In genomic region chr1:223088713-223089240, GRCh38 we compare ENCODE assay signal across 20 cellular contexts. TPM values are rescaled to one million over a fixed set of nuclear protein-coding genes. Genes with fewer than 3 reads are reported as not detected.
A peak's percentile ranks its signal among the peaks of the same experiment; 100 is the strongest.
DNase-seq lines count a peak whose midpoint lies in the region; TF ChIP-seq lines count a peak whose summit lies in the region.
"Had no signal": no experiment of that assay in that cellular context is flagged by ENCODE, and none has a peak within 500 bp of the region (broad histone marks: within the 10 kb centered on the region; RNA-seq: fewer than 3 reads in every experiment).

No MANE protein-coding gene starts in this region.

- no peak overlapping the region for H4K8ac ChIP-seq in neuronal stem cell (ENCODE audit: low read depth, low read length)

- H3K14ac ChIP-seq in neuronal stem cell (ENCODE audit: low read length), result no peak overlapping the region

- no peak overlapping the region for H2AFZ ChIP-seq in hepatocyte
- H2AFZ ChIP-seq in neuronal stem cell (ENCODE audit: low read length), result no peak overlapping the region

- in situ Hi-C loops in brain microvascular endothelial cell (cut with HindIII; ENCODE audit: low pct_ligation_motif_present, low sequenced_read_pairs), result loop anchor here (10.0 kb wide), 1 partner anchor 304 kb away; no protein-coding TSS in a partner anchor

- H3K79me2 ChIP-seq in hepatocyte, result no peaks in the 10 kb centered on the region

- peak; percentile 36 for DNase-seq in H7
- DNase-seq in hepatocyte (ENCODE audit: low spot score), result no peak
- DNase-seq in neuronal stem cell (ENCODE audit: low spot score), result no peak
- DNase-seq in brain microvascular endothelial cell, result no peak
- DNase-seq in NCI-H187 treated with DMSO at 0.1 percent for 48 hours (lab: John Stamatoyannopoulos, UW), result no peak
- DNase-seq in NCI-H748 treated with DMSO at 0.1 percent for 48 hours (lab: John Stamatoyannopoulos, UW), result no peak
- DNase-seq: BE2C; EL; KG1; NCI-H1092; NCI-H1436; NCI-H1930; NCI-H226; NCI-H510A treated with DMSO at 0.1 percent for 48 hours; NCI-H774; NK-92 treated with Interleukin-12 subunit alpha and Interleukin-12 subunit beta, amount 100 ng/mL, for 24 hours; SHP77 treated with DMSO at 0.1 percent for 48 hours had no signal

- H2BK12ac ChIP-seq in neuronal stem cell (ENCODE audit: low read length), result no peak overlapping the region

- no peaks in the 10 kb centered on the region; the same call in 1 of the 2 replicates for H3K27me3 ChIP-seq in H7 (ENCODE audit: control insufficient read depth, insufficient read depth, low read length)
- H3K27me3 ChIP-seq in hepatocyte, result no peaks in the 10 kb centered on the region
- H3K27me3 ChIP-seq in neuronal stem cell (ENCODE audit: control insufficient read depth in 3 of 3, insufficient read depth in 3 of 3, low read depth in 1 of 3, low read length in 3 of 3), result no peaks in the 10 kb centered on the region
- H3K27me3 ChIP-seq in stomach smooth muscle (ENCODE audit: control insufficient read depth in 1 of 2, insufficient read depth in 2 of 2, low read length in 2 of 2), result no peaks in the 10 kb centered on the region
- peaks cover 2% of the 10 kb centered on the region for H3K27me3 ChIP-seq in brain microvascular endothelial cell (replicated peaks)
- H3K27me3 ChIP-seq: BE2C had no signal

- H3K27ac ChIP-seq in hepatocyte (peak overlapping the region; percentile 88), neuronal stem cell (replicated peaks; ENCODE audit: low read length) (no peak overlapping the region), stomach smooth muscle (ENCODE audit: low read length) (peak overlapping the region; percentile 82), brain microvascular endothelial cell (no peak overlapping the region)
- H3K27ac ChIP-seq: RWPE1 had no signal

- H3K4me2 ChIP-seq in hepatocyte (no peak overlapping the region), neuronal stem cell (ENCODE audit: insufficient read depth, low read length, poor library complexity, severe bottlenecking) (no peak overlapping the region)

- H3K18ac ChIP-seq in neuronal stem cell (ENCODE audit: low read length), result peak overlapping the region; percentile 40

- H2AK5ac ChIP-seq in neuronal stem cell (ENCODE audit: low read depth, low read length), result peak overlapping the region; percentile 49

- H3K9ac ChIP-seq in neuronal stem cell (ENCODE audit: low read depth, low read length, poor library complexity), result no peak overlapping the region
- no peak overlapping the region for H3K9ac ChIP-seq in stomach smooth muscle (ENCODE audit: low read length in 2 of 2)

- no peak overlapping the region for H2BK120ac ChIP-seq in neuronal stem cell (ENCODE audit: low read depth, low read length)

- H2BK5ac ChIP-seq in neuronal stem cell (ENCODE audit: low read length), result no peak overlapping the region

- H4K91ac ChIP-seq in neuronal stem cell (ENCODE audit: low read depth, low read length, poor library complexity), result no peak overlapping the region

- H3K9me3 ChIP-seq in hepatocyte (ENCODE audit: low read depth) (no peaks in the 10 kb centered on the region), neuronal stem cell (replicated peaks in 1 of 2; ENCODE audit: control insufficient read depth in 2 of 2, insufficient read depth in 1 of 2, low read depth in 1 of 2, low read length in 2 of 2) (no peaks in the 10 kb centered on the region), stomach smooth muscle (ENCODE audit: control insufficient read depth in 2 of 2, low read length in 2 of 2) (no peaks in the 10 kb centered on the region)
- H3K9me3 ChIP-seq: BE2C had no signal

- TF ChIP-seq CTCF in hepatocyte (IDR thresholded peaks at IDR 0.05; ENCODE audit: poor library complexity) (no peak), brain microvascular endothelial cell (IDR thresholded peaks at IDR 0.05; ENCODE audit: low read depth, low read length, missing control alignments) (no peak)

- no peaks in the 10 kb centered on the region for H4K20me1 ChIP-seq in hepatocyte (ENCODE audit: insufficient read depth, poor library complexity, severe bottlenecking)

- H3K4me1 ChIP-seq in hepatocyte (ENCODE audit: insufficient read depth) (peaks cover 21% of the 10 kb centered on the region), neuronal stem cell (ENCODE audit: control insufficient read depth in 2 of 2, insufficient read depth in 1 of 2, low read depth in 1 of 2, low read length in 2 of 2) (peaks cover 0 to 12% of the 10 kb centered on the region in 2 donors), stomach smooth muscle (ENCODE audit: control insufficient read depth, insufficient read depth, low read length) (peaks cover 56% of the 10 kb centered on the region)
- H3K4me1 ChIP-seq: BE2C had no signal

- 75% methylated on average over 13 of the region's 13 CpGs for WGBS in hepatocyte (ENCODE audit: low lambda C conversion rate, missing lambda C conversion rate)
- no CpG with 5 or more reads among the region's 13 CpGs for WGBS in neuronal stem cell (ENCODE audit: extremely low coverage in 2 of 2, insufficient read length in 2 of 2, insufficient replicate concordance in 1 of 2), 2 donors

- H3K79me1 ChIP-seq in neuronal stem cell (ENCODE audit: low read depth, low read length), result no peaks in the 10 kb centered on the region

- H3K23ac ChIP-seq in neuronal stem cell (ENCODE audit: low read depth, low read length, poor library complexity), result peak overlapping the region; percentile 31

- H3K4me3 ChIP-seq in H7 (ENCODE audit: insufficient read depth, low read depth, low read length) (no peak overlapping the region), hepatocyte (no peak overlapping the region), neuronal stem cell (ENCODE audit: low read length in 2 of 2) (no peak overlapping the region), stomach smooth muscle (ENCODE audit: low read length in 2 of 2) (no peak overlapping the region), brain microvascular endothelial cell (ENCODE audit: low read depth, low read length) (no peak overlapping the region)

- no peaks in the 10 kb centered on the region for H3K9me2 ChIP-seq in hepatocyte (replicated peaks; ENCODE audit: insufficient read depth)

- no peak overlapping the region for H3K4ac ChIP-seq in neuronal stem cell (ENCODE audit: low read length)

- H2BK15ac ChIP-seq in neuronal stem cell (ENCODE audit: low read length), result no peak overlapping the region

- no peaks in the 10 kb centered on the region for H3K36me3 ChIP-seq in H7 (replicated peaks; ENCODE audit: control insufficient read depth, insufficient read depth, low read length)
- H3K36me3 ChIP-seq in hepatocyte (replicated peaks; ENCODE audit: insufficient read depth, low read depth), result no peaks in the 10 kb centered on the region
- H3K36me3 ChIP-seq in neuronal stem cell (replicated peaks in 1 of 2; ENCODE audit: control insufficient read depth in 2 of 2, insufficient read depth in 2 of 2, low read length in 2 of 2), result no peaks in the 10 kb centered on the region
- no peaks in the 10 kb centered on the region for H3K36me3 ChIP-seq in stomach smooth muscle (ENCODE audit: control insufficient read depth in 2 of 2, insufficient read depth in 2 of 2, low read length in 2 of 2)
- H3K36me3 ChIP-seq in brain microvascular endothelial cell (replicated peaks), result no peaks in the 10 kb centered on the region
- H3K36me3 ChIP-seq: BE2C had no signal

RNA-seq across cellular contexts. Expression of gene TLR5, which starts 54.3 kb away (rescaled TPM):
- 0.17 and 0.44 TPM in 2 replicates for total RNA-seq in H7 (2014; rRNA removed; shearing (Covaris generic))
- 0.88 and 1.9 TPM in 2 replicates for total RNA-seq in hepatocyte
- 1.5 TPM in 2 replicates for polyA plus RNA-seq in hepatocyte
- 0.84 TPM for polyA plus RNA-seq in neuronal stem cell (2013, experiment 1 of 2)
- 1.0 TPM for polyA plus RNA-seq in neuronal stem cell (2013, experiment 2 of 2)
- total RNA-seq: HT1080 had no signal

Comparison
In these comparisons a context has a peak if more than half of its experiments do, and no peak if none do; other contexts are left out.
1. H3K27ac ChIP-seq: peak in hepatocyte (single experiment) and stomach smooth muscle (single experiment); none in neuronal stem cell (single experiment) and brain microvascular endothelial cell (single experiment).